27 cellular contexts compared by ENCODE assay signal in genomic region chr3:169103941-169104340, GRCh38.
"Had no signal": no experiment of that assay in that cellular context is flagged by ENCODE, and none has a peak within 500 bp of the region (broad histone marks: within the 10 kb centered on the region; RNA-seq: fewer than 3 reads in every experiment).

No MANE protein-coding gene starts in this region.

- H3K27me3 ChIP-seq: gastroesophageal sphincter, hepatocyte, right atrium auricular region, tibial nerve had no signal

- ATAC-seq: effector memory CD8-positive, alpha-beta T cell; gastroesophageal sphincter; naive thymus-derived CD4-positive, alpha-beta T cell had no signal

- H3K9me3 ChIP-seq: adrenal gland, gastroesophageal sphincter, left ventricle myocardium inferior, right atrium auricular region, spleen, tibial nerve had no signal

- H3K9ac ChIP-seq: parathyroid adenoma had no signal

- H3K27ac ChIP-seq: adrenal gland, coronary artery, dorsolateral prefrontal cortex, hepatocyte, left ventricle myocardium inferior, parathyroid adenoma, right atrium auricular region, spleen, tibial nerve had no signal

- H3K4me1 Mint-ChIP-seq: activated B cell treated with CpG ODN at 0.5 μM for 24 hours; activated naive CD8-positive, alpha-beta T cell treated with anti-CD3 and anti-CD28 coated beads for 36 hours; naive thymus-derived CD4-positive, alpha-beta T cell; neural crest cell had no signal

- H3K36me3 Mint-ChIP-seq: activated naive CD8-positive, alpha-beta T cell treated with anti-CD3 and anti-CD28 coated beads for 36 hours; brain; naive thymus-derived CD4-positive, alpha-beta T cell had no signal

- H2AFZ ChIP-seq: hepatocyte, parathyroid adenoma had no signal

- H3K4me3 ChIP-seq: adrenal gland, coronary artery, dorsolateral prefrontal cortex, gastroesophageal sphincter, hepatocyte, left ventricle myocardium inferior, lung, right atrium auricular region, spleen, tibial nerve had no signal

- H3K27ac Mint-ChIP-seq: activated B cell treated with CpG ODN at 0.5 μM for 24 hours; activated naive CD4-positive, alpha-beta T cell treated with anti-CD3 and anti-CD28 coated beads for 36 hours; activated naive CD8-positive, alpha-beta T cell treated with anti-CD3 and anti-CD28 coated beads for 36 hours; brain; effector memory CD8-positive, alpha-beta T cell; naive thymus-derived CD4-positive, alpha-beta T cell had no signal

- H3K4me3 Mint-ChIP-seq: activated B cell treated with CpG ODN at 0.5 μM for 24 hours; activated naive CD4-positive, alpha-beta T cell treated with anti-CD3 and anti-CD28 coated beads for 36 hours; activated naive CD8-positive, alpha-beta T cell treated with anti-CD3 and anti-CD28 coated beads for 36 hours; brain; effector memory CD8-positive, alpha-beta T cell; naive thymus-derived CD4-positive, alpha-beta T cell; neural crest cell had no signal

- H3K79me2 ChIP-seq: hepatocyte, parathyroid adenoma had no signal

- DNase-seq: activated B cell treated with CpG ODN at 0.5 μM for 24 hours; activated CD4-positive, alpha-beta T cell treated with anti-CD3 and anti-CD28 coated beads, Interleukin-2, amount 50 U/mL, for 4 hours; activated effector memory CD4-positive, alpha-beta T cell treated with Interleukin-2 at 50 U/mL for 16 hours; activated naive CD4-positive, alpha-beta T cell treated with anti-CD3 and anti-CD28 coated beads for 36 hours; activated naive CD8-positive, alpha-beta T cell treated with anti-CD3 and anti-CD28 coated beads for 36 hours; activated T-cell treated with anti-CD3 and anti-CD28 coated beads for 4 hours; adrenal gland; aorta; dorsolateral prefrontal cortex; effector memory CD8-positive, alpha-beta T cell; erythroblast; islet precursor cell; left ventricle myocardium inferior; naive thymus-derived CD4-positive, alpha-beta T cell; nucleus accumbens; spleen; stimulated activated naive CD4-positive, alpha-beta T cell treated with Interleukin-2 at 50 U/mL for 16 hours; T-helper 2 cell had no signal

- H3K4me2 ChIP-seq: hepatocyte had no signal

- H3K27me3 Mint-ChIP-seq: activated naive CD8-positive, alpha-beta T cell treated with anti-CD3 and anti-CD28 coated beads for 36 hours; brain; effector memory CD8-positive, alpha-beta T cell had no signal

- H3K36me3 ChIP-seq: adrenal gland, gastroesophageal sphincter, left ventricle myocardium inferior, right atrium auricular region, spleen, tibial nerve had no signal

- H3K4me1 ChIP-seq: adrenal gland, parathyroid adenoma, right atrium auricular region, spleen, tibial nerve had no signal

- H3K9me3 Mint-ChIP-seq: activated B cell treated with CpG ODN at 0.5 μM for 24 hours; activated naive CD4-positive, alpha-beta T cell treated with anti-CD3 and anti-CD28 coated beads for 36 hours; activated naive CD8-positive, alpha-beta T cell treated with anti-CD3 and anti-CD28 coated beads for 36 hours; brain; naive thymus-derived CD4-positive, alpha-beta T cell; neural crest cell had no signal
